ENCODE assay signal across 24 cellular contexts in genomic region chr9:114431003-114431402, GRCh38.
"Had no signal": no experiment of that assay in that cellular context is flagged by ENCODE, and none has a peak within 500 bp of the region (broad histone marks: within the 10 kb centered on the region; RNA-seq: fewer than 3 reads in every experiment).

No MANE protein-coding gene starts in this region.

- H3K9me3 ChIP-seq: psoas muscle, right lobe of liver, spleen, suprapubic skin, thyroid gland had no signal

- H3K27ac Mint-ChIP-seq: endodermal cell; natural killer cell treated with Interleukin-12 subunit alpha and Interleukin-12 subunit beta and Interleukin-15 and Interleukin-18, amount 100 ng/mL, for 72 hours; type B pancreatic cell had no signal

- H3K4me3 Mint-ChIP-seq: endodermal cell; natural killer cell treated with Interleukin-12 subunit alpha and Interleukin-12 subunit beta and Interleukin-15 and Interleukin-18, amount 100 ng/mL, for 72 hours; type B pancreatic cell had no signal

- H3K27ac ChIP-seq: coronary artery, foreskin keratinocyte, hepatocyte, psoas muscle, right lobe of liver, spleen, suprapubic skin, thyroid gland had no signal

- FAIRE-seq: endothelial cell of umbilical vein, urothelium cell line had no signal

- ATAC-seq: left colon; left ventricle myocardium superior; natural killer cell treated with Interleukin-12 subunit alpha and Interleukin-12 subunit beta and Interleukin-15 and Interleukin-18, amount 100 ng/mL, for 72 hours; psoas muscle; right lobe of liver; stimulated activated naive CD8-positive, alpha-beta T cell treated with anti-CD3 and anti-CD28 coated beads, Interleukin-15, Interleukin-2, amounts not matched to agents 100 U/mL and 50 U/mL, for 24 hours had no signal

- H3K4me3 ChIP-seq: coronary artery, hepatocyte, lung, psoas muscle, right lobe of liver, spleen, suprapubic skin, thyroid gland had no signal

- H3K36me3 ChIP-seq: right lobe of liver, spleen, suprapubic skin, thyroid gland had no signal

- H3K4me1 Mint-ChIP-seq: endodermal cell had no signal

- H3K4me2 ChIP-seq: hepatocyte had no signal

- H3K79me2 ChIP-seq: hepatocyte had no signal

- H3K27me3 ChIP-seq: foreskin keratinocyte, hepatocyte, right lobe of liver, spleen, suprapubic skin, thyroid gland had no signal

- DNase-seq: effector CD4-positive, alpha-beta T cell; erythroblast; foreskin keratinocyte; left colon; left ventricle myocardium superior; mesenchymal stem cell; midbrain; psoas muscle; retina; stimulated activated CD4-positive, alpha-beta T cell treated with anti-CD3 and anti-CD28 coated beads, Interleukin-15, amount 100 ng/mL, for 24 hours; stimulated activated CD4-positive, alpha-beta T cell treated with anti-CD3 and anti-CD28 coated beads, Interleukin-1b, Interleukin-23, amount 100 ng/mL, for 48 hours; stimulated activated naive CD8-positive, alpha-beta T cell treated with anti-CD3 and anti-CD28 coated beads, Interleukin-15, Interleukin-2, amounts not matched to agents 100 U/mL and 50 U/mL, for 24 hours; thyroid gland had no signal

- H3K9me3 Mint-ChIP-seq: endodermal cell; natural killer cell treated with Interleukin-12 subunit alpha and Interleukin-12 subunit beta and Interleukin-15 and Interleukin-18, amount 100 ng/mL, for 72 hours; type B pancreatic cell had no signal

- H3K4me1 ChIP-seq: foreskin keratinocyte, psoas muscle, right lobe of liver, suprapubic skin, thyroid gland had no signal

- H2AFZ ChIP-seq: hepatocyte had no signal

- H3K36me3 Mint-ChIP-seq: natural killer cell treated with Interleukin-12 subunit alpha and Interleukin-12 subunit beta and Interleukin-15 and Interleukin-18, amount 100 ng/mL, for 72 hours; type B pancreatic cell had no signal

- H3K27me3 Mint-ChIP-seq: natural killer cell treated with Interleukin-12 subunit alpha and Interleukin-12 subunit beta and Interleukin-15 and Interleukin-18, amount 100 ng/mL, for 72 hours had no signal
